ENCODE assay signal across 8 cellular contexts in genomic region chr18:21704603-21705364, GRCh38. TPM values are rescaled to one million over a fixed set of nuclear protein-coding genes. Genes with fewer than 3 reads are reported as not detected.
DNase-seq lines count a peak whose midpoint lies in the region; ATAC-seq, FAIRE-seq and TF ChIP-seq lines count a peak whose summit lies in the region.

ABHD3 (minus strand) TSS chr18:21704774; CDS start chr18:21704665, 109 bp downstream.

- H3K4me3 ChIP-seq in BLaER1 treated with 17β-estradiol and CSF1 and Interleukin-3, amounts not matched to agents 10 nM and 100 nM = peak within 1 kb of the TSS; percentile 82 to 96 (median 88)
- H3K4me3 ChIP-seq in HepG2 (replicated peaks in 1 of 3; ENCODE audit: insufficient read depth in 1 of 3, low read depth in 2 of 3, low read length in 3 of 3) = peak within 1 kb of the TSS; percentile 76 to 90 (median 85)

- ATAC-seq in HG03457 (IDR thresholded peaks at IDR 0.05; ENCODE audit: unreplicated experiment) (peak; percentile 88), HepG2 (peak; percentile 98)

- H3K27ac Mint-ChIP-seq in activated CD4-positive, alpha-beta T cell treated with anti-CD3 and anti-CD28 coated beads, Interleukin-2, amount 10 ng/mL, durations not matched to agents 7 days and 5 days = peak within 1 kb of the TSS; percentile 97

- H3K4me3 Mint-ChIP-seq in activated CD4-positive, alpha-beta T cell treated with anti-CD3 and anti-CD28 coated beads, Interleukin-2, amount 10 ng/mL, durations not matched to agents 7 days and 5 days = peak within 1 kb of the TSS; percentile 96

- H3K27ac ChIP-seq in BLaER1 treated with 17β-estradiol and CSF1 and Interleukin-3, amounts not matched to agents 10 nM and 100 nM = peak within 1 kb of the TSS; percentile 75 to 91 (median 86)
- H3K27ac ChIP-seq in HepG2 (ENCODE audit: extremely low read length, insufficient read depth, low read length) = peak within 1 kb of the TSS; percentile 89

- H3K9me3 ChIP-seq in BLaER1 treated with 17β-estradiol and CSF1 and Interleukin-3, amounts not matched to agents 10 nM and 100 nM (replicated peaks in 1 of 11) = peaks cover 0 to 20% (median 9%) of the 10 kb centered on the region in 11 experiments; a peak in 11 of 22 replicates
- no peaks in the 10 kb centered on the region for H3K9me3 ChIP-seq in HepG2 (ENCODE audit: low read length)

- POLR2A ChIA-PET in activated CD4-positive, alpha-beta T cell treated with anti-CD3 and anti-CD28 coated beads, Interleukin-2, amount 10 ng/mL, durations not matched to agents 7 days and 5 days (lab: Charles Lee) = no interaction called here
- POLR2A ChIA-PET in HepG2 (lab: Yijun Ruan, JAX) = interaction anchor here (0.9 to 1.6 kb wide), 10 partner anchors 11 to 104 kb away, joined by 3 to 17 read pairs (median 6); partner anchors contain the start of genes ESCO1, MIB1 and SNRPD1

- peaks cover 41% of the 10 kb centered on the region for H3K4me1 Mint-ChIP-seq in activated CD4-positive, alpha-beta T cell treated with anti-CD3 and anti-CD28 coated beads, Interleukin-2, amount 10 ng/mL, durations not matched to agents 7 days and 5 days

- peaks cover 12 to 30% (median 25%) of the 10 kb centered on the region in 11 experiments for H3K36me3 ChIP-seq in BLaER1 treated with 17β-estradiol and CSF1 and Interleukin-3, amounts not matched to agents 10 nM and 100 nM
- H3K36me3 ChIP-seq in HepG2 (replicated peaks in 1 of 2; ENCODE audit: control insufficient read depth in 1 of 2, insufficient read depth in 2 of 2, low read length in 2 of 2) = peaks cover 2 to 8% of the 10 kb centered on the region in 2 experiments; a peak in 2 of 5 replicates

- no peaks in the 10 kb centered on the region for H3K27me3 Mint-ChIP-seq in activated CD4-positive, alpha-beta T cell treated with anti-CD3 and anti-CD28 coated beads, Interleukin-2, amount 10 ng/mL, durations not matched to agents 7 days and 5 days

- H3K79me2 ChIP-seq in HepG2 (ENCODE audit: insufficient read depth, low read length) = peaks cover 12% of the 10 kb centered on the region

- CTCF ChIA-PET in activated CD4-positive, alpha-beta T cell treated with anti-CD3 and anti-CD28 coated beads, Interleukin-2, amount 10 ng/mL, durations not matched to agents 7 days and 5 days (lab: Charles Lee) = interaction anchor here (1.0 to 2.6 kb wide), 5 partner anchors 10 to 104 kb away, joined by 3 to 10 read pairs (median 8); partner anchors contain the start of genes ESCO1 and SNRPD1
- CTCF ChIA-PET in HepG2 (lab: Yijun Ruan, JAX; ENCODE audit: low intra/inter-chr PET ratio, low total read pairs) = no interaction called here

- H3K27me3 ChIP-seq in BLaER1 treated with 17β-estradiol and CSF1 and Interleukin-3, amounts not matched to agents 10 nM and 100 nM = no peaks in the 10 kb centered on the region
- no peaks in the 10 kb centered on the region for H3K27me3 ChIP-seq in HepG2 (ENCODE audit: control insufficient read depth in 1 of 2, insufficient read depth in 2 of 2, low read length in 2 of 2)

- FAIRE-seq in GM19239 (lab: Jason Lieb, UNC) (peak; percentile 85), HepG2 (lab: Jason Lieb, UNC) (no peak)

- peaks cover 22% of the 10 kb centered on the region for H3K36me3 Mint-ChIP-seq in activated CD4-positive, alpha-beta T cell treated with anti-CD3 and anti-CD28 coated beads, Interleukin-2, amount 10 ng/mL, durations not matched to agents 7 days and 5 days (ENCODE audit: low read depth)

- H3K4me1 ChIP-seq in BLaER1 treated with 17β-estradiol and CSF1 and Interleukin-3, amounts not matched to agents 10 nM and 100 nM = peaks cover 9 to 30% (median 20%) of the 10 kb centered on the region in 10 experiments
- peaks cover 44% of the 10 kb centered on the region for H3K4me1 ChIP-seq in HepG2 (ENCODE audit: insufficient read depth, low read length)

- peak; percentile 37; the same call in 1 of the 2 replicates for TF ChIP-seq CTCF in HepG2 (CRISPR knock-in tag; IDR thresholded peaks at IDR 0.05)

- DNase-seq in GM19239 (ENCODE audit: insufficient read length, low spot score) (peak; percentile 95), NCI-H526 treated with DMSO at 0.1 percent for 48 hours (lab: John Stamatoyannopoulos, UW) (peak; percentile 71), cortex of kidney (lab: John Stamatoyannopoulos, UW) (peak; percentile 94), HepG2 (ENCODE audit: low spot score) (peak; percentile 78)
- DNase-seq in activated CD4-positive, alpha-beta T cell treated with anti-CD3 and anti-CD28 coated beads, Interleukin-2, amount 10 ng/mL, durations not matched to agents 7 days and 5 days = peak; percentile 93
- DNase-seq in stimulated activated CD4-positive, alpha-beta T cell treated with anti-CD3 and anti-CD28 coated beads, Interleukin-4, amount 100 ng/mL, for 1 hour = peak; percentile 91

- no peaks in the 10 kb centered on the region for H4K20me1 ChIP-seq in BLaER1 treated with 17β-estradiol and CSF1 and Interleukin-3, amounts not matched to agents 10 nM and 100 nM
- no peaks in the 10 kb centered on the region for H4K20me1 ChIP-seq in HepG2 (ENCODE audit: insufficient read depth, low read length)

- peak; percentile 84 to 94 for TF ChIP-seq POLR2A in HepG2 (IDR thresholded peaks at IDR 0.05; ENCODE audit: insufficient read depth in 1 of 2, low read depth in 2 of 2, low read length in 2 of 2)

- peak within 1 kb of the TSS; percentile 56 for H2AFZ ChIP-seq in HepG2 (ENCODE audit: low read length)

- peak in 1 of 2 experiments; percentile 28; a peak in 1 of 4 replicates for TF ChIP-seq EP300 in HepG2 (IDR thresholded peaks at IDR 0.05; ENCODE audit: low read depth in 2 of 2, low read length in 2 of 2)
- no peak for TF ChIP-seq EP300 in HepG2 (CRISPR knock-in tag; IDR thresholded peaks at IDR 0.05; ENCODE audit: borderline replicate concordance)

- in situ Hi-C loops in HepG2 (cut with HindIII; ENCODE audit: extremely low pct_ligation_motif_present, low pct_unique_long_range_greater_than_20kb) = no loop called here

- peak within 1 kb of the TSS; percentile 73 to 92 (median 87) for H3K4me2 ChIP-seq in BLaER1 treated with 17β-estradiol and CSF1 and Interleukin-3, amounts not matched to agents 10 nM and 100 nM
- peak within 1 kb of the TSS; percentile 86 for H3K4me2 ChIP-seq in HepG2 (ENCODE audit: low read depth, low read length)

- peak within 1 kb of the TSS; percentile 84 to 93 (median 89) for H3K9ac ChIP-seq in BLaER1 treated with 17β-estradiol and CSF1 and Interleukin-3, amounts not matched to agents 10 nM and 100 nM
- H3K9ac ChIP-seq in HepG2 (ENCODE audit: insufficient read depth, low read depth, low read length) = peak within 1 kb of the TSS; percentile 90

- intact Hi-C loops in HepG2 (cut with micrococcal nuclease; ENCODE audit: unreplicated experiment) = loop anchor here (2.0 to 5.0 kb wide), 2 partner anchors 36 to 92 kb away; partner anchors contain the start of genes MIB1 and SNRPD1

- WGBS in HepG2 (ENCODE audit: low lambda C conversion rate) = 59% methylated on average over 4 of the region's 60 CpGs

- no TSS peak for BruUV-seq in HepG2 (replicated peaks; lab: Mats Ljungman, UMichigan)

- H3K9me3 Mint-ChIP-seq in activated CD4-positive, alpha-beta T cell treated with anti-CD3 and anti-CD28 coated beads, Interleukin-2, amount 10 ng/mL, durations not matched to agents 7 days and 5 days = no peaks in the 10 kb centered on the region

- peak; percentile 42 for TF ChIP-seq RAD21 in HepG2 (CRISPR knock-in tag; IDR thresholded peaks at IDR 0.05)

TF ChIP-seq in HepG2, 621 proteins besides CTCF, POLR2A, EP300 and RAD21 (continues in another document):
- TF ChIP-seq HIVEP1 (CRISPR knock-in tag; IDR thresholded peaks at IDR 0.05) (peak; percentile 88), MED13 (CRISPR knock-in tag; IDR thresholded peaks at IDR 0.05) (peak; percentile 52; the same call in 1 of the 2 replicates), POLR2AphosphoS5 (IDR thresholded peaks at IDR 0.05; ENCODE audit: low read depth, low read length) (peak; percentile 72), ZNF441 (CRISPR knock-in tag; IDR thresholded peaks at IDR 0.05; ENCODE audit: borderline replicate concordance) (peak; percentile 44; the same call in 1 of the 2 replicates)

RNA-seq across cellular contexts. Expression of gene ABHD3, which starts in this region (rescaled TPM):
- 10 to 100 TPM; 53.4 to 57.6 TPM for total RNA-seq in activated CD4-positive, alpha-beta T cell treated with anti-CD3 and anti-CD28 coated beads, Interleukin-2, amount 10 ng/mL, durations not matched to agents 7 days and 5 days
- 14.2 and 32.1 TPM in 2 replicates for total RNA-seq in HepG2 (2016; rRNA removed; fragmentation: Illumina TruSeq; extraction: Trizol)
- 6.1 and 6.5 TPM in 2 replicates for total RNA-seq in HepG2 (2016; cell fraction: cytosol; rRNA removed; fragmentation: Illumina TruSeq; extraction: Trizol; ENCODE audit: low read depth)
- total RNA-seq in HepG2 (2016; cell fraction: insoluble cytoplasmic fraction; rRNA removed; fragmentation: Illumina TruSeq; extraction: Trizol) = 12.7 and 32.7 TPM in 2 replicates
- total RNA-seq in HepG2 (2016; cell fraction: membrane; rRNA removed; fragmentation: Illumina TruSeq; extraction: Trizol) = 6.4 and 8.1 TPM in 2 replicates
- total RNA-seq in HepG2 (2016; cell fraction: nucleus; rRNA removed; fragmentation: Illumina TruSeq; extraction: Trizol) = 44.8 and 49.9 TPM in 2 replicates
- 37.3 and 40.2 TPM in 2 replicates for polyA plus RNA-seq in HepG2 (2011; rRNA removed)
- 17.9 and 27.7 TPM in 2 replicates for polyA plus RNA-seq in HepG2 (2011; cell fraction: cytosol; rRNA removed)
- 33.5 and 40.4 TPM in 2 replicates for polyA plus RNA-seq in HepG2 (2011; cell fraction: nucleus; rRNA removed)
- 28.3 and 31.8 TPM in 2 replicates for polyA plus RNA-seq in HepG2 (2012)
- 2.9 TPM in 2 replicates for polyA plus RNA-seq in HepG2 (2016; cell fraction: cytosol; fragmentation: Illumina TruSeq; extraction: Trizol; ENCODE audit: low read depth)
- 14.3 and 16.5 TPM in 2 replicates for polyA plus RNA-seq in HepG2 (2016; cell fraction: insoluble cytoplasmic fraction; fragmentation: Illumina TruSeq; extraction: Trizol; ENCODE audit: low read depth)
- polyA plus RNA-seq in HepG2 (2016; cell fraction: membrane; fragmentation: Illumina TruSeq; extraction: Trizol; ENCODE audit: low read depth) = 3.8 and 5.3 TPM in 2 replicates
- 75.9 and 82.4 TPM in 2 replicates for polyA plus RNA-seq in HepG2 (2016; cell fraction: nucleus; fragmentation: Illumina TruSeq; extraction: Trizol; ENCODE audit: insufficient read depth, low read depth)
- 15.6 and 65.9 TPM in 2 replicates for polyA minus RNA-seq in HepG2 (2011; rRNA and poly(A)+ RNA removed; ENCODE audit: low replicate concordance)
- polyA minus RNA-seq in HepG2 (2011; cell fraction: cytosol; rRNA and poly(A)+ RNA removed) = 12.3 and 20.1 TPM in 2 replicates
- polyA minus RNA-seq in HepG2 (2011; cell fraction: nucleus; rRNA and poly(A)+ RNA removed) = 36.6 and 51.0 TPM in 2 replicates

Comparison
In these comparisons a context has a peak if more than half of its experiments do, and no peak if none do; other contexts are left out.
1. Peak in every context shown above with its lines: DNase-seq, ATAC-seq, H3K4me3 ChIP-seq and H3K27ac ChIP-seq.